In genomic region chr19:489418-490196, GRCh38 we compare ENCODE assay signal across 8 cellular contexts. TPM values are rescaled to one million over a fixed set of nuclear protein-coding genes. Genes with fewer than 3 reads are reported as not detected.
DNase-seq lines count a peak whose midpoint lies in the region; ATAC-seq and TF ChIP-seq lines count a peak whose summit lies in the region.

No MANE protein-coding gene starts in this region.

- ATAC-seq in GM21447 (IDR thresholded peaks at IDR 0.05; ENCODE audit: unreplicated experiment) = peak; percentile 16
- ATAC-seq in foreskin keratinocyte = peak; percentile 13
- ATAC-seq in HG02610 (IDR thresholded peaks at IDR 0.05; ENCODE audit: unreplicated experiment) = no peak

- DNase-seq in BE2C = no peak
- no peak for DNase-seq in WERI-Rb-1
- DNase-seq in foreskin keratinocyte = peak in 1 of 2 donors; percentile 22
- DNase-seq in osteocyte (ENCODE audit: extremely low spot score, unreplicated experiment) = no peak
- no peak for DNase-seq in NCI-H774 (lab: John Stamatoyannopoulos, UW)
- no peak for DNase-seq in SW 1271 (lab: John Stamatoyannopoulos, UW)

- H3K9me3 ChIP-seq in BE2C (peaks cover 8% of the 10 kb centered on the region), WERI-Rb-1 (ENCODE audit: severe bottlenecking) (peaks cover 6% of the 10 kb centered on the region)

- H3K4me3 ChIP-seq in BE2C (ENCODE audit: low read depth, low read length) = peak overlapping the region; percentile 86
- H3K4me3 ChIP-seq in WERI-Rb-1 (ENCODE audit: low read depth, low read length) = peak overlapping the region; percentile 91

- H3K4me1 ChIP-seq in BE2C (no peaks in the 10 kb centered on the region), foreskin keratinocyte (no peaks in the 10 kb centered on the region)

- H3K36me3 Mint-ChIP-seq in osteocyte (ENCODE audit: unreplicated experiment) = no peaks in the 10 kb centered on the region

- H3K27ac ChIP-seq in WERI-Rb-1 = peak overlapping the region; percentile 96
- H3K27ac ChIP-seq in foreskin keratinocyte = peak overlapping the region; percentile 27

- no peaks in the 10 kb centered on the region for H3K9me3 Mint-ChIP-seq in osteocyte (ENCODE audit: unreplicated experiment)

- H3K36me3 ChIP-seq in BE2C (no peaks in the 10 kb centered on the region), WERI-Rb-1 (peaks cover 3% of the 10 kb centered on the region; the same call in 1 of the 2 replicates)

- H3K27me3 ChIP-seq in BE2C (peaks cover 11% of the 10 kb centered on the region), WERI-Rb-1 (ENCODE audit: insufficient read depth, low read depth, severe bottlenecking) (peaks cover 3% of the 10 kb centered on the region), foreskin keratinocyte (peaks cover 21% of the 10 kb centered on the region)

- peaks cover 26% of the 10 kb centered on the region for H3K4me1 Mint-ChIP-seq in osteocyte (ENCODE audit: unreplicated experiment)

- TF ChIP-seq CTCF in BE2C (IDR thresholded peaks at IDR 0.05; ENCODE audit: low read depth, low read length) (no peak), WERI-Rb-1 (IDR thresholded peaks at IDR 0.05; ENCODE audit: low read depth, low read length) (no peak), foreskin keratinocyte (conservative IDR thresholded peaks at IDR 0.05) (peak; percentile 5), osteocyte (IDR thresholded peaks at IDR 0.05) (no peak)

- peak overlapping the region; percentile 80 for H3K4me3 Mint-ChIP-seq in osteocyte (ENCODE audit: unreplicated experiment)

- peaks cover 9% of the 10 kb centered on the region for H3K27me3 Mint-ChIP-seq in osteocyte (ENCODE audit: unreplicated experiment)

- peak overlapping the region; percentile 69 for H3K27ac Mint-ChIP-seq in osteocyte (ENCODE audit: unreplicated experiment)

RNA-seq across cellular contexts. Expression of gene MADCAM1, which starts 6.7 kb away (rescaled TPM):
- polyA plus RNA-seq in BE2C (2012; ENCODE audit: insufficient read depth, insufficient read length, low read depth) = 2.2 TPM
- 0.07 and 0.10 TPM in 2 replicates for total RNA-seq in foreskin keratinocyte
- polyA plus RNA-seq in foreskin keratinocyte = 0.09 and 0.15 TPM in 2 replicates
- total RNA-seq in osteocyte = 1.1 and 1.3 TPM in 2 replicates

RNA-seq across cellular contexts. Expression of gene TPGS1, which starts 17.7 kb away (rescaled TPM):
- 78.4 TPM for polyA plus RNA-seq in BE2C (2012; ENCODE audit: insufficient read depth, insufficient read length, low read depth)
- total RNA-seq in foreskin keratinocyte (7.3 and 7.9 TPM in 2 replicates), osteocyte (24.3 and 25.4 TPM in 2 replicates)
- 7.6 and 9.9 TPM in 2 replicates for polyA plus RNA-seq in foreskin keratinocyte

RNA-seq across cellular contexts. Expression of gene SHC2, which starts 28.8 kb away (rescaled TPM):
- polyA plus RNA-seq in BE2C (2012; ENCODE audit: insufficient read depth, insufficient read length, low read depth) = 1.8 TPM
- total RNA-seq in foreskin keratinocyte (0.42 and 0.54 TPM in 2 replicates), osteocyte (61.2 and 61.7 TPM in 2 replicates)
- 0.38 and 0.41 TPM in 2 replicates for polyA plus RNA-seq in foreskin keratinocyte

RNA-seq across cellular contexts. Expression of gene CDC34, which starts 42.0 kb away (rescaled TPM):
- 318 TPM for polyA plus RNA-seq in BE2C (2012; ENCODE audit: insufficient read depth, insufficient read length, low read depth)
- total RNA-seq in foreskin keratinocyte = 80.0 and 81.4 TPM in 2 replicates
- 94.5 and 105 TPM in 2 replicates for polyA plus RNA-seq in foreskin keratinocyte
- total RNA-seq in osteocyte = 65.3 and 69.0 TPM in 2 replicates

RNA-seq across cellular contexts. Expression of gene GZMM, which starts 54.2 kb away (rescaled TPM):
- polyA plus RNA-seq in BE2C (2012; ENCODE audit: insufficient read depth, insufficient read length, low read depth) = 4.1 TPM
- total RNA-seq in foreskin keratinocyte (not detected in 2 replicates), osteocyte (not detected in 2 replicates)
- 0.10 TPM in 1 of 2 replicates, not detected in the other for polyA plus RNA-seq in foreskin keratinocyte

Comparison
In these comparisons a context has a peak if more than half of its experiments do, and no peak if none do; other contexts are left out.
1. RNA of gene SHC2, which starts 28.8 kb away (total RNA-seq): 61.2 to 61.7 TPM in osteocyte; 0.42 to 0.54 TPM in foreskin keratinocyte; every median in the first group is over 10 times any median in the second.